ENCODE assay signal across 15 cellular contexts in the genomic region with DNA sequence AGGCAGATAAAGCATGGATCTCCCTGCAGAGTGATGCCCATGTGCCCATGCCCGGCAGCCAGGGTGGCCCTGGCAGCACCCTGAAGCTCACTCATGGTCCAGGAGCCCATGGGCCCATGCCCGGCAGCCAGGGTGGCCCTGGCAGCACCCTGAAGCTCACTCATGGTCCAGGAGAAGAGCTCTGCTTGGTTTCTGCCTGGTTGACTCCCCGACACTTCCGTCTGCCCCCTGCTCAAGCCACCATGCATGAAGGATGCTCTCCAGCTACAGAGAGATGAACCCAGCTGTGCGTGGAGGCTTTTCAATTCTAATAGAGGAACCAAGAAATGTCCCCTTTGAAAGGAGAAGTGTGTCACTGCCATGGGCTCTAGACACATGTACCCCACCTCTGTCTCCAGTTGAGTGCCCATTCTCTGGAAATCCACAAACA. TPM values are rescaled to one million over a fixed set of nuclear protein-coding genes. Genes with fewer than 3 reads are reported as not detected.
DNase-seq lines count a peak whose midpoint lies in the region; ATAC-seq and TF ChIP-seq lines count a peak whose summit lies in the region.
"Had no signal": no experiment of that assay in that cellular context is flagged by ENCODE, and none has a peak within 500 bp of the region (broad histone marks: within the 10 kb centered on the region; RNA-seq: fewer than 3 reads in every experiment).

No MANE protein-coding gene starts in this region.

- no peak overlapping the region for H3K27ac ChIP-seq in neural progenitor cell
- H3K27ac ChIP-seq: cardiac muscle cell, thyroid gland had no signal

- H3F3A ChIP-seq in neural progenitor cell (ENCODE audit: low read depth): peaks cover 9% of the 10 kb centered on the region

- no peak overlapping the region for H3K9ac ChIP-seq in neural progenitor cell

- H3K9me3 Mint-ChIP-seq in neural progenitor cell: peaks cover 2% of the 10 kb centered on the region

- H3K4me1 Mint-ChIP-seq in neural progenitor cell: peaks cover 31% of the 10 kb centered on the region

- TF ChIP-seq CTCF in neural progenitor cell (IDR thresholded peaks at IDR 0.05): no peak

- H3K36me3 Mint-ChIP-seq in neural progenitor cell: no peaks in the 10 kb centered on the region

- H2AFZ ChIP-seq in neural progenitor cell (replicated peaks): no peak overlapping the region

- H3K4me3 ChIP-seq in neural progenitor cell: no peak overlapping the region
- H3K4me3 ChIP-seq: cardiac muscle cell, thyroid gland had no signal

- no peaks in the 10 kb centered on the region for H3K9me3 ChIP-seq in neural progenitor cell (ENCODE audit: low read depth)
- H3K9me3 ChIP-seq: thyroid gland had no signal

- H3K4me3 Mint-ChIP-seq in neural progenitor cell: no peak overlapping the region

- peaks cover 12% of the 10 kb centered on the region for H3K27me3 Mint-ChIP-seq in neural progenitor cell (ENCODE audit: insufficient read depth, low read depth)

- ATAC-seq in GM18909 (IDR thresholded peaks at IDR 0.05; ENCODE audit: poor library complexity, unreplicated experiment) (peak; percentile 61), GM21717 (IDR thresholded peaks at IDR 0.05; ENCODE audit: unreplicated experiment) (peak; percentile 71), HG03354 (IDR thresholded peaks at IDR 0.05; ENCODE audit: poor library complexity, severe bottlenecking, unreplicated experiment) (peak; percentile 86), GM18520 (IDR thresholded peaks at IDR 0.05; ENCODE audit: unreplicated experiment) (no peak)
- ATAC-seq: HCT116 had no signal

- no peaks in the 10 kb centered on the region for H4K20me1 ChIP-seq in neural progenitor cell (ENCODE audit: low read depth)

- no peaks in the 10 kb centered on the region for H3K27me3 ChIP-seq in neural progenitor cell
- H3K27me3 ChIP-seq: cardiac muscle cell, thyroid gland had no signal

- H3K27ac Mint-ChIP-seq in neural progenitor cell: peak overlapping the region; percentile 82

- no peaks in the 10 kb centered on the region for H3K36me3 ChIP-seq in neural progenitor cell
- H3K36me3 ChIP-seq: cardiac muscle cell, thyroid gland had no signal

- H3K4me1 ChIP-seq in neural progenitor cell: peaks cover 15% of the 10 kb centered on the region

- DNase-seq in neural progenitor cell (ENCODE audit: low spot score): no peak
- DNase-seq in GDM1 (lab: John Stamatoyannopoulos, UW): no peak
- DNase-seq in SIG-M5 treated with dmso at 0.1 percent for 504 hours (lab: John Stamatoyannopoulos, UW; ENCODE audit: unreplicated experiment): no peak
- no peak for DNase-seq in AML-193 (lab: John Stamatoyannopoulos, UW)
- DNase-seq: DMS79, occipital lobe, thyroid gland had no signal

- no peak overlapping the region for H3K4me2 ChIP-seq in neural progenitor cell

- no peaks in the 10 kb centered on the region for H3K79me2 ChIP-seq in neural progenitor cell (ENCODE audit: low read depth)

RNA-seq across cellular contexts. Expression of gene CCL17, which starts 8.7 kb away (rescaled TPM):
- total RNA-seq in neural progenitor cell (ENCODE audit: low replicate concordance): not detected in 2 replicates
- total RNA-seq: cardiac muscle cell; kidney epithelial cell; occipital lobe; T-helper 2 cell treated with Interferon-gamma antibody and Interleukin-4, amounts not matched to agents 100 ng/mL and 5 ng/mL, for 36 hours; thyroid gland had no signal

RNA-seq across cellular contexts. Expression of gene CIAPIN1, which starts 33.9 kb away (rescaled TPM):
- total RNA-seq in neural progenitor cell (ENCODE audit: low replicate concordance): 89.2 and 95.9 TPM in 2 replicates

RNA-seq across cellular contexts. Expression of gene COQ9, which starts 34.0 kb away (rescaled TPM):
- total RNA-seq in neural progenitor cell (ENCODE audit: low replicate concordance): 20.2 and 20.3 TPM in 2 replicates

RNA-seq across cellular contexts. Expression of gene CX3CL1, which starts 41.0 kb away (rescaled TPM):
- 0.65 and 0.96 TPM in 2 replicates for total RNA-seq in neural progenitor cell (ENCODE audit: low replicate concordance)
- total RNA-seq: T-helper 2 cell treated with Interferon-gamma antibody and Interleukin-4, amounts not matched to agents 100 ng/mL and 5 ng/mL, for 36 hours had no signal

RNA-seq across cellular contexts. Expression of gene POLR2C, which starts 49.2 kb away (rescaled TPM):
- total RNA-seq in neural progenitor cell (ENCODE audit: low replicate concordance): 58.4 and 97.4 TPM in 2 replicates
